In the genomic region with DNA sequence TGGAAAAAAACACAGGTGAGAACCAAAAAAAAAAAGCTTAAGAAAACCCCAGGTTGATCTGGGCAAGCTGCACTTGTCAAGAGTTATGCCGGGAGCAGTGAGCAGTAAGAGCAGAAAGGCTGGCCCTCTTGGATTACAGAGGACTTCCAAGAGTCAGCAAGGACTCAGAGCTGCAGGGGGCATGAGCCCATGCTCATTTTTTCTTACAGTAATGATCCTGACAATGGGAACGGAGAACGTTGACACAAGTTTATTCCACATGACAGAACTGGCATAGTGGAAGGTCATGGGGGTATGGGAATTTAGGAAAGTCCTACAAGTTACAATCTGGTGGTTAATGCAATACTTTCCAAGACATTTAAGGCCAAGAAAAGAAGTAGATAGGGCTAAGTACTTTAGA, we compare ENCODE assay signal across 24 cellular contexts.
DNase-seq lines count a peak whose midpoint lies in the region; TF ChIP-seq lines count a peak whose summit lies in the region.
"Had no signal": no experiment of that assay in that cellular context is flagged by ENCODE, and none has a peak within 500 bp of the region (broad histone marks: within the 10 kb centered on the region; RNA-seq: fewer than 3 reads in every experiment).

No MANE protein-coding gene starts in this region.

- DNase-seq in NCI-H69 (lab: John Stamatoyannopoulos, UW) = peak; percentile 11
- DNase-seq in osteocyte (ENCODE audit: extremely low spot score, unreplicated experiment) = no peak
- DNase-seq in NK-92 treated with Interleukin-12 subunit alpha and Interleukin-12 subunit beta, amount 100 ng/mL, for 24 hours (lab: John Stamatoyannopoulos, UW) = no peak
- no peak for DNase-seq in kidney tubule cell (ENCODE audit: low spot score)
- DNase-seq in activated T-cell treated with anti-CD3 and anti-CD28 coated beads, Interleukin-2, amount 50 U/mL, for 24 hours = no peak
- DNase-seq in NCI-H526 (lab: John Stamatoyannopoulos, UW) = no peak
- DNase-seq: 8988T; ACHN; AML-193; BE2C; Calu3; CD4-positive, alpha-beta T cell; CD8-positive, alpha-beta memory T cell; COR-L47; DMS53; DMS79 treated with DMSO at 0.1 percent for 48 hours; GF-D8; GOT3 had no signal

- no peaks in the 10 kb centered on the region for H3K36me3 ChIP-seq in HEK293 (ENCODE audit: control insufficient read depth in 2 of 2, insufficient read depth in 1 of 2, low read length in 2 of 2)
- H3K36me3 ChIP-seq: BE2C; BLaER1 treated with 17β-estradiol and CSF1 and Interleukin-3, amounts not matched to agents 10 nM and 100 nM; HAP-1 had no signal

- TF ChIP-seq CTCF in HEK293 (tag by site-specific recombination; IDR thresholded peaks at IDR 0.05) = no peak
- no peak for TF ChIP-seq CTCF in nephron (IDR thresholded peaks at IDR 0.05; ENCODE audit: unreplicated experiment in 3 of 3)
- no peak for TF ChIP-seq CTCF in osteocyte (IDR thresholded peaks at IDR 0.05)

- H3K4me1 ChIP-seq in HEK293 (ENCODE audit: control insufficient read depth, insufficient read depth, low read length) = peaks cover 21% of the 10 kb centered on the region
- H3K4me1 ChIP-seq: A549; BLaER1 treated with 17β-estradiol and CSF1 and Interleukin-3, amounts not matched to agents 10 nM and 100 nM; HAP-1 had no signal

- H3K27ac Mint-ChIP-seq in nephron (peak overlapping the region in 2 of 3 experiments; percentile 3 to 24), osteocyte (ENCODE audit: unreplicated experiment) (peak overlapping the region; percentile 15)
- no peak overlapping the region for H3K27ac Mint-ChIP-seq in activated T-cell treated with anti-CD3 and anti-CD28 coated beads, Interleukin-2, amount 50 U/mL, for 24 hours
- H3K27ac Mint-ChIP-seq: CD14-positive monocyte; CD4-positive, alpha-beta T cell had no signal

- H3K36me3 Mint-ChIP-seq in nephron (ENCODE audit: low read depth) = peaks cover 3% of the 10 kb centered on the region
- H3K36me3 Mint-ChIP-seq in osteocyte (ENCODE audit: unreplicated experiment) = peaks cover 8% of the 10 kb centered on the region
- peaks cover 8% of the 10 kb centered on the region for H3K36me3 Mint-ChIP-seq in activated T-cell treated with anti-CD3 and anti-CD28 coated beads, Interleukin-2, amount 50 U/mL, for 24 hours (ENCODE audit: low read depth)

- H3K9me3 ChIP-seq in HEK293 (ENCODE audit: control insufficient read depth, insufficient read depth, low read depth, low read length) = peaks cover 2% of the 10 kb centered on the region; the same call in 1 of the 2 replicates
- H3K9me3 ChIP-seq: A549, HAP-1 had no signal

- H3K4me1 Mint-ChIP-seq in nephron (peaks cover 19% of the 10 kb centered on the region), osteocyte (ENCODE audit: unreplicated experiment) (peaks cover 47% of the 10 kb centered on the region)
- H3K4me1 Mint-ChIP-seq in activated T-cell treated with anti-CD3 and anti-CD28 coated beads, Interleukin-2, amount 50 U/mL, for 24 hours (ENCODE audit: low read depth) = peaks cover 8% of the 10 kb centered on the region
- H3K4me1 Mint-ChIP-seq: CD14-positive monocyte; CD8-positive, alpha-beta memory T cell had no signal

- H3K27ac ChIP-seq in HEK293 (ENCODE audit: extremely low read depth, low read depth, low read length) = no peak overlapping the region
- H3K27ac ChIP-seq: A549; BLaER1 treated with 17β-estradiol and CSF1 and Interleukin-3, amounts not matched to agents 10 nM and 100 nM had no signal

- CTCF ChIA-PET in HEK293 (lab: Yijun Ruan, JAX) = interaction anchor here (0.7 to 1.6 kb wide), 3 partner anchors 65 to 944 kb away, joined by 3 to 6 read pairs (median 3); no protein-coding TSS in a partner anchor

- H3K9me3 Mint-ChIP-seq in nephron = peaks cover 11% of the 10 kb centered on the region
- H3K9me3 Mint-ChIP-seq in osteocyte (ENCODE audit: unreplicated experiment) = peaks cover 7% of the 10 kb centered on the region
- peaks cover 15% of the 10 kb centered on the region for H3K9me3 Mint-ChIP-seq in activated T-cell treated with anti-CD3 and anti-CD28 coated beads, Interleukin-2, amount 50 U/mL, for 24 hours

- H3K27me3 Mint-ChIP-seq in nephron (ENCODE audit: low read depth) = peaks cover 4% of the 10 kb centered on the region
- H3K27me3 Mint-ChIP-seq in osteocyte (ENCODE audit: unreplicated experiment) = no peaks in the 10 kb centered on the region
- H3K27me3 Mint-ChIP-seq in activated T-cell treated with anti-CD3 and anti-CD28 coated beads, Interleukin-2, amount 50 U/mL, for 24 hours = no peaks in the 10 kb centered on the region
- H3K27me3 Mint-ChIP-seq: CD4-positive, alpha-beta T cell had no signal

- H3K4me3 Mint-ChIP-seq in nephron (no peak overlapping the region), osteocyte (ENCODE audit: unreplicated experiment) (no peak overlapping the region)
- H3K4me3 Mint-ChIP-seq in activated T-cell treated with anti-CD3 and anti-CD28 coated beads, Interleukin-2, amount 50 U/mL, for 24 hours = no peak overlapping the region
- H3K4me3 Mint-ChIP-seq: CD14-positive monocyte; CD4-positive, alpha-beta T cell; CD8-positive, alpha-beta memory T cell had no signal

- POLR2A ChIA-PET in HEK293 (lab: Yijun Ruan, JAX) = no interaction called here

- H3K4me3 ChIP-seq in HEK293 (ENCODE audit: low read depth, low read length) = no peak overlapping the region
- H3K4me3 ChIP-seq: A549; BLaER1 treated with 17β-estradiol and CSF1 and Interleukin-3, amounts not matched to agents 10 nM and 100 nM; HAP-1 had no signal

TF ChIP-seq in HEK293, 187 proteins besides CTCF, POLR2A, EP300 and RAD21:
- TF ChIP-seq ZFP37 (tag by site-specific recombination; IDR thresholded peaks at IDR 0.05) (no peak), GLIS1 (tag by site-specific recombination; IDR thresholded peaks at IDR 0.05) (peak; percentile 50; the same call in 1 of the 2 replicates), ZNF701 (tag by site-specific recombination; IDR thresholded peaks at IDR 0.05) (no peak), ZNF335 (tag by site-specific recombination; conservative IDR thresholded peaks at IDR 0.05) (no peak), TRIM28 (IDR thresholded peaks at IDR 0.05; ENCODE audit: borderline replicate concordance, low read length) (peak; percentile 85; the same call in 1 of the 2 replicates)
- TF ChIP-seq, protein P1, sequence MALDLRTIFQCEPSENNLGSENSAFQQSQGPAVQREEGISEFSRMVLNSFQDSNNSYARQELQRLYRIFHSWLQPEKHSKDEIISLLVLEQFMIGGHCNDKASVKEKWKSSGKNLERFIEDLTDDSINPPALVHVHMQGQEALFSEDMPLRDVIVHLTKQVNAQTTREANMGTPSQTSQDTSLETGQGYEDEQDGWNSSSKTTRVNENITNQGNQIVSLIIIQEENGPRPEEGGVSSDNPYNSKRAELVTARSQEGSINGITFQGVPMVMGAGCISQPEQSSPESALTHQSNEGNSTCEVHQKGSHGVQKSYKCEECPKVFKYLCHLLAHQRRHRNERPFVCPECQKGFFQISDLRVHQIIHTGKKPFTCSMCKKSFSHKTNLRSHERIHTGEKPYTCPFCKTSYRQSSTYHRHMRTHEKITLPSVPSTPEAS (tag by site-specific recombination; IDR thresholded peaks at IDR 0.05) = no peak
- TF ChIP-seq, protein P2, sequence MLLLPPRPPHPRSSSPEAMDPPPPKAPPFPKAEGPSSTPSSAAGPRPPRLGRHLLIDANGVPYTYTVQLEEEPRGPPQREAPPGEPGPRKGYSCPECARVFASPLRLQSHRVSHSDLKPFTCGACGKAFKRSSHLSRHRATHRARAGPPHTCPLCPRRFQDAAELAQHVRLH (tag by site-specific recombination; IDR thresholded peaks at IDR 0.05) = no peak
TF ChIP-seq in HEK293: peak in this region for 2.
